Comparison of ENCODE assay signal across 1 cellular context in genomic region chr19:30118221-30118620, GRCh38.
TF ChIP-seq lines count a peak whose summit lies in the region.

No MANE protein-coding gene starts in this region.

TF ChIP-seq in A549, 52 proteins besides CTCF, POLR2A, EP300 and RAD21 (continued from another document):
- TF ChIP-seq HES2 (IDR thresholded peaks at IDR 0.05) (no peak), TP53 (CRISPR knock-in tag; IDR thresholded peaks at IDR 0.05) (no peak), EHMT2 (IDR thresholded peaks at IDR 0.05; ENCODE audit: low read depth) (no peak), ZNF302 (CRISPR knock-in tag; IDR thresholded peaks at IDR 0.05) (no peak), HOXB5 (CRISPR knock-in tag; IDR thresholded peaks at IDR 0.05) (no peak)
- TF ChIP-seq, protein P1, sequence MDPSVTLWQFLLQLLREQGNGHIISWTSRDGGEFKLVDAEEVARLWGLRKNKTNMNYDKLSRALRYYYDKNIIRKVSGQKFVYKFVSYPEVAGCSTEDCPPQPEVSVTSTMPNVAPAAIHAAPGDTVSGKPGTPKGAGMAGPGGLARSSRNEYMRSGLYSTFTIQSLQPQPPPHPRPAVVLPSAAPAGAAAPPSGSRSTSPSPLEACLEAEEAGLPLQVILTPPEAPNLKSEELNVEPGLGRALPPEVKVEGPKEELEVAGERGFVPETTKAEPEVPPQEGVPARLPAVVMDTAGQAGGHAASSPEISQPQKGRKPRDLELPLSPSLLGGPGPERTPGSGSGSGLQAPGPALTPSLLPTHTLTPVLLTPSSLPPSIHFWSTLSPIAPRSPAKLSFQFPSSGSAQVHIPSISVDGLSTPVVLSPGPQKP (IDR thresholded peaks at IDR 0.05; ENCODE audit: low read depth, low read length), result no peak
TF ChIP-seq in A549: peak in this region for 0.
